In the genomic region with DNA sequence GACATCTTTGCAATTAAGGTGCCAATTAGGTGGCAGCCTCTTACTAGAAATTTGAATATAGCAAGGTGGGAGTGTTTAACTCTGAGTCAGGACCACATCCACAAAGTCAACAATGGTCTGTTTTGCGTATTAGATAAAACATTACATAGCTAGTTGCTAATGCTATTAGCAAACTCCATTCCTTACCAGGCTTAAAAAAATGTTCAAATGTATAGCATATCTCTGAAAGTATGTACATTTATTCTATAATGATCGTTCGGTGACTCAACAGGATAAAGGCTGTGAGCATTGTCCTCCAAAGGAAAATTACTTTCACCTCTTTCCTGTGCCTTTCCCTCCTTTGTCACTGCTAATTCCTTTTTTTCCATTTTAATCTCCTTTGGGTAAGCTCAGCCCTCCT, we compare ENCODE assay signal across 20 cellular contexts.
"Had no signal": no experiment of that assay in that cellular context is flagged by ENCODE, and none has a peak within 500 bp of the region (broad histone marks: within the 10 kb centered on the region; RNA-seq: fewer than 3 reads in every experiment).

No MANE protein-coding gene starts in this region.

- H3K4me1 ChIP-seq: heart right ventricle, parathyroid adenoma, prostate gland, spleen, testis, transverse colon had no signal

- H3K27me3 ChIP-seq: testis, transverse colon had no signal

- H3K36me3 ChIP-seq: heart right ventricle, prostate gland, spleen, transverse colon had no signal

- H3K9me3 ChIP-seq: heart right ventricle, mucosa of descending colon, prostate gland, spleen, testis, transverse colon had no signal

- H3K27ac ChIP-seq: heart right ventricle, parathyroid adenoma, prostate gland, spleen, testis had no signal

- DNase-seq: effector memory CD8-positive, alpha-beta T cell; heart right ventricle; hypothalamus; islet precursor cell; mammary epithelial cell; mucosa of descending colon; naive thymus-derived CD8-positive, alpha-beta T cell; occipital lobe; spleen; stimulated activated CD4-positive, alpha-beta T cell treated with anti-CD3 and anti-CD28 coated beads, Interleukin-15, amount 100 ng/mL, for 24 hours; stimulated activated CD4-positive, alpha-beta T cell treated with anti-CD3 and anti-CD28 coated beads, Interleukin-1b, Interleukin-23, amount 100 ng/mL, for 48 hours; stimulated activated CD4-positive, alpha-beta T cell treated with anti-CD3 and anti-CD28 coated beads, Interleukin-4, amount 100 ng/mL, for 24 hours; stimulated activated naive CD8-positive, alpha-beta T cell treated with anti-CD3 and anti-CD28 coated beads, Interleukin-15, amount 100 ng/mL, for 72 hours; testis; transverse colon had no signal

- H3K4me3 ChIP-seq: heart right ventricle, mucosa of descending colon, prostate gland, spleen, testis, transverse colon had no signal

- H3K79me2 ChIP-seq: parathyroid adenoma had no signal

- ATAC-seq: effector memory CD8-positive, alpha-beta T cell; heart right ventricle; left lobe of liver; naive thymus-derived CD8-positive, alpha-beta T cell; sciatic nerve; stimulated activated memory B cell treated with anti-CD40 and anti-IgM and Interleukin-4, amounts not matched to agents 10 μg/mL and 1 μg/mL and 100 μg/mL, for 72 hours; stimulated activated naive CD8-positive, alpha-beta T cell treated with anti-CD3 and anti-CD28 coated beads, Interleukin-15, amount 100 ng/mL, for 72 hours had no signal

- H3K9ac ChIP-seq: parathyroid adenoma had no signal

- H2AFZ ChIP-seq: parathyroid adenoma had no signal
